34 cellular contexts compared by ENCODE assay signal in genomic region chr19:37353968-37354367, GRCh38.
"Had no signal": no experiment of that assay in that cellular context is flagged by ENCODE, and none has a peak within 500 bp of the region (broad histone marks: within the 10 kb centered on the region; RNA-seq: fewer than 3 reads in every experiment).

No MANE protein-coding gene starts in this region.

- H3K4me3 ChIP-seq: MG63 had no signal

- DNase-seq: Karpas-422, Kasumi-1, MG63, MM.1S, MV-4-11, NCI-H1048, NCI-H1092, NCI-H1092 treated with DMSO at 0.1 percent for 48 hours, NCI-H1105, NCI-H1105 treated with DMSO at 0.1 percent for 48 hours, NCI-H1417, NCI-H1417 treated with DMSO at 0.1 percent for 48 hours, NCI-H1436, NCI-H1436 treated with DMSO at 0.1 percent for 48 hours, NCI-H146, NCI-H1694, NCI-H1694 treated with DMSO at 0.1 percent for 48 hours, NCI-H187, NCI-H187 treated with DMSO at 0.1 percent for 48 hours, NCI-H1930, NCI-H2029, NCI-H2029 treated with DMSO at 0.1 percent for 48 hours, NCI-H2081, NCI-H2081 treated with DMSO at 0.1 percent for 48 hours, NCI-H2107, NCI-H2171, NCI-H2171 treated with DMSO at 0.1 percent for 48 hours, NCI-H2227 treated with DMSO at 0.1 percent for 48 hours, NCI-H226, NCI-H345, NCI-H446, NCI-H446 treated with DMSO at 0.1 percent for 48 hours, NCI-H510A, NCI-H510A treated with DMSO at 0.1 percent for 48 hours had no signal

- H3K27me3 ChIP-seq: MG63 had no signal
